Comparison of ENCODE assay signal across 1 cellular context in genomic region chr4:825063-825968, GRCh38.
TF ChIP-seq lines count a peak whose summit lies in the region.

No MANE protein-coding gene starts in this region.

TF ChIP-seq in HepG2, 621 proteins besides CTCF, POLR2A, EP300 and RAD21 (continued from another document):
- TF ChIP-seq POGK (CRISPR knock-in tag; conservative IDR thresholded peaks at IDR 0.05) (no peak), HINFP (CRISPR knock-in tag; IDR thresholded peaks at IDR 0.05; ENCODE audit: low read depth) (no peak), SRY (CRISPR knock-in tag; IDR thresholded peaks at IDR 0.05) (peak; percentile 31; the same call in 1 of the 2 replicates), MXD3 (CRISPR knock-in tag; IDR thresholded peaks at IDR 0.05) (peak; percentile 52; the same call in 1 of the 2 replicates), SCMH1 (CRISPR knock-in tag; IDR thresholded peaks at IDR 0.05; ENCODE audit: borderline replicate concordance) (no peak), KLF6 (CRISPR knock-in tag; IDR thresholded peaks at IDR 0.05) (peak; percentile 88), REST (IDR thresholded peaks at IDR 0.05; ENCODE audit: borderline replicate concordance in 1 of 2, low read depth in 1 of 2, low read length in 2 of 2) (peak; percentile 83 to 94), SRF (IDR thresholded peaks at IDR 0.05; ENCODE audit: low read depth, low read length) (no peak), ZNF431 (CRISPR knock-in tag; IDR thresholded peaks at IDR 0.05; ENCODE audit: borderline replicate concordance, low read depth) (no peak), MIER2 (CRISPR knock-in tag; IDR thresholded peaks at IDR 0.05) (peak; percentile 40; the same call in 1 of the 2 replicates), NFKB2 (CRISPR knock-in tag; IDR thresholded peaks at IDR 0.05; ENCODE audit: borderline replicate concordance) (no peak), ZNF503 (CRISPR knock-in tag; IDR thresholded peaks at IDR 0.05) (no peak), ZNF563 (CRISPR knock-in tag; IDR thresholded peaks at IDR 0.05) (peak; percentile 73; the same call in 1 of the 2 replicates), ZNF557 (CRISPR knock-in tag; IDR thresholded peaks at IDR 0.05) (no peak), ZNF282 (IDR thresholded peaks at IDR 0.05; ENCODE audit: partially characterized antibody) (no peak), ARID4A (CRISPR knock-in tag; IDR thresholded peaks at IDR 0.05; ENCODE audit: borderline replicate concordance) (peak; percentile 50; the same call in 1 of the 2 replicates), MXI1 (IDR thresholded peaks at IDR 0.05; ENCODE audit: borderline replicate concordance, low read depth, low read length) (peak; percentile 6; the same call in 1 of the 3 replicates), ZNF562 (CRISPR knock-in tag; IDR thresholded peaks at IDR 0.05; ENCODE audit: borderline replicate concordance) (no peak)
